ENCODE assay signal across 15 cellular contexts in the genomic region with DNA sequence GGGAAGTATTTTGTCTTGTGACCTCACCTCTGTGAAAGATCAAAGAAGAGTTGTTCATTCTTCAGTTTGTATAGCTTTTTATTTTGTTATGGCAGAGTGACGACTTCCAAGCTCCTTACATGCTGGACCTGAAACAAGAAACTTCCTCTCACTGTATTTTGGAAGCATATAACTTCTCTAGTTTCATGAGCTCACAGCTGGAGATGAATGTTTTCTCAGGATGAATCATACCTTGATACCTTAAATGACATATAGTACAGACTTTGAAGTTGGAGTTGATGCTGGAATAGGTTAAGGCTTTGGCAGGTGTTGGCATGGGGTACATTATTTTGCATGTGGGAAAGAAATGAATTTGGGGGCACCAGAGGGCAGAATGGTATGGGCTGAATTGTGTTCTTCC.
"Had no signal": no experiment of that assay in that cellular context is flagged by ENCODE, and none has a peak within 500 bp of the region (broad histone marks: within the 10 kb centered on the region; RNA-seq: fewer than 3 reads in every experiment).

No MANE protein-coding gene starts in this region.

- H3K27ac ChIP-seq: lower lobe of right lung, parathyroid adenoma, thyroid gland had no signal

- H3K36me3 Mint-ChIP-seq: activated naive CD4-positive, alpha-beta T cell treated with anti-CD3 and anti-CD28 coated beads, Interleukin-2, amount 50 U/mL, for 72 hours; naive B cell; stimulated activated effector memory CD8-positive, alpha-beta T cell treated with anti-CD3 and anti-CD28 coated beads, Interleukin-12 subunit alpha, Interleukin-12 subunit beta, amount 100 ng/mL, for 72 hours had no signal

- H3K27ac Mint-ChIP-seq: activated B cell treated with CpG ODN at 0.5 μM for 24 hours; activated CD4-positive, alpha-beta T cell treated with anti-CD3 and anti-CD28 coated beads, Interleukin-2, amount 10 ng/mL, durations not matched to agents 7 days and 5 days; activated naive CD4-positive, alpha-beta T cell treated with anti-CD3 and anti-CD28 coated beads, Interleukin-2, amount 50 U/mL, for 72 hours; activated T-helper 2 cell treated with anti-CD3 and anti-CD28 coated beads, Interferon-gamma antibody, Interleukin-2, Interleukin-4, amounts not matched to agents 10 μg/mL and 5 μg/mL and 100 μg/mL, durations not matched to agents 14 hours and 24 hours and 36 hours; naive B cell; stimulated activated effector memory CD8-positive, alpha-beta T cell treated with anti-CD3 and anti-CD28 coated beads, Interleukin-12 subunit alpha, Interleukin-12 subunit beta, amount 100 ng/mL, for 72 hours had no signal

- H3K79me2 ChIP-seq: parathyroid adenoma had no signal

- H2AFZ ChIP-seq: parathyroid adenoma had no signal

- H3K4me1 ChIP-seq: lower lobe of right lung, parathyroid adenoma, thyroid gland had no signal

- H3K9me3 Mint-ChIP-seq: activated CD4-positive, alpha-beta T cell treated with anti-CD3 and anti-CD28 coated beads, Interleukin-2, amount 10 ng/mL, durations not matched to agents 7 days and 5 days had no signal

- H3K27me3 Mint-ChIP-seq: activated B cell treated with CpG ODN at 0.5 μM for 24 hours; activated CD4-positive, alpha-beta T cell treated with anti-CD3 and anti-CD28 coated beads, Interleukin-2, amount 10 ng/mL, durations not matched to agents 7 days and 5 days; naive B cell had no signal

- H3K9ac ChIP-seq: parathyroid adenoma had no signal

- ATAC-seq: lower lobe of right lung; stimulated activated effector memory CD8-positive, alpha-beta T cell treated with anti-CD3 and anti-CD28 coated beads, Interleukin-12 subunit alpha, Interleukin-12 subunit beta, amount 100 ng/mL, for 72 hours had no signal

- DNase-seq: activated B cell treated with CpG ODN at 0.5 μM for 24 hours; activated CD4-positive, alpha-beta T cell treated with anti-CD3 and anti-CD28 coated beads, Interleukin-2, amount 10 ng/mL, durations not matched to agents 7 days and 5 days; activated CD8-positive, alpha-beta memory T cell treated with anti-CD3 and anti-CD28 coated beads for 24 hours; activated T-cell treated with anti-CD3 and anti-CD28 coated beads for 4 hours; amniotic stem cell; hippocampal formation; lower lobe of right lung; naive B cell; small intestine; T-helper 2 cell; thyroid gland had no signal

- H3K4me3 ChIP-seq: lower lobe of right lung, thyroid gland had no signal

- H3K4me1 Mint-ChIP-seq: activated B cell treated with CpG ODN at 0.5 μM for 24 hours; activated CD4-positive, alpha-beta T cell treated with anti-CD3 and anti-CD28 coated beads, Interleukin-2, amount 10 ng/mL, durations not matched to agents 7 days and 5 days; naive B cell; stimulated activated effector memory CD8-positive, alpha-beta T cell treated with anti-CD3 and anti-CD28 coated beads, Interleukin-12 subunit alpha, Interleukin-12 subunit beta, amount 100 ng/mL, for 72 hours had no signal

- H3K36me3 ChIP-seq: lower lobe of right lung, thyroid gland had no signal

- H3K4me3 Mint-ChIP-seq: activated B cell treated with CpG ODN at 0.5 μM for 24 hours; activated CD4-positive, alpha-beta T cell treated with anti-CD3 and anti-CD28 coated beads, Interleukin-2, amount 10 ng/mL, durations not matched to agents 7 days and 5 days; stimulated activated effector memory CD8-positive, alpha-beta T cell treated with anti-CD3 and anti-CD28 coated beads, Interleukin-12 subunit alpha, Interleukin-12 subunit beta, amount 100 ng/mL, for 72 hours had no signal

- H3K27me3 ChIP-seq: thyroid gland had no signal
